Comparison of ENCODE assay signal across 2 cellular contexts in the genomic region with DNA sequence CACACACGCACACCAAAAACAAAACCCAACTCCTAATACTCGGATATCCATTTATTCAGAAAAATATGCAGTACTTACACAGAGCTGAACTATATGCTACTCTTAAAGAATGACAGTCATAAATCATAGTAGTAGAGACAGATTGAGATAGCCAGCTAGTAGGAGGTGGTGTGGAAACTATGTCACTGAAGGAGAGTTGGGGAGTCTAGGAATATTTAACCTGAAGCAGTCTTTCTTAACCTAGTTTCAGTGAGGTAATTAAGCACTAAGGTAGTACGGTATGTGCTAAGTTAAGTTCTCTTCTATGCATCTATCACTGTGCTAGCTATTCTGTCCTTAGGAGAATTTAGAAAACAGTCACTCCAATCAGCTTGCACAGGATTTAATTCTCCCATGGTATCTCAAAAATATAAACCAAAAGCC.
TF ChIP-seq lines count a peak whose summit lies in the region.

No MANE protein-coding gene starts in this region.

TF ChIP-seq in HEK293T, 16 proteins besides CTCF, POLR2A, EP300 and RAD21:
- peak; percentile 93 for TF ChIP-seq PKNOX1 (IDR thresholded peaks at IDR 0.05)
- TF ChIP-seq CTBP1 (IDR thresholded peaks at IDR 0.05; ENCODE audit: borderline replicate concordance), result no peak
TF ChIP-seq in HEK293T: peak in this region for 1.

TF ChIP-seq in GM12878, 131 proteins besides CTCF, POLR2A, EP300 and RAD21 (continued from another document):
- TF ChIP-seq ZNF592 (IDR thresholded peaks at IDR 0.05) (no peak), BHLHE40 (IDR thresholded peaks at IDR 0.05; ENCODE audit: borderline replicate concordance in 1 of 2, low read depth in 2 of 2, low read length in 1 of 2) (no peak), E2F8 (IDR thresholded peaks at IDR 0.05; ENCODE audit: low read depth, partially characterized antibody) (no peak), CBFB (IDR thresholded peaks at IDR 0.05; ENCODE audit: low read depth) (no peak), BMI1 (IDR thresholded peaks at IDR 0.05; ENCODE audit: borderline replicate concordance) (no peak), ZZZ3 (IDR thresholded peaks at IDR 0.05; ENCODE audit: control insufficient read depth, insufficient read length, low read depth) (no peak), POLR2AphosphoS2 (IDR thresholded peaks at IDR 0.05; ENCODE audit: low read depth, low read length) (no peak), ZNF217 (IDR thresholded peaks at IDR 0.05) (no peak), TCF3 (IDR thresholded peaks at IDR 0.05; ENCODE audit: borderline replicate concordance, insufficient read depth, low read depth, low read length) (no peak), STAT3 (IDR thresholded peaks at IDR 0.05; ENCODE audit: low read depth, low read length) (no peak)
